In genomic region chr3:115784739-115785571, GRCh38 we compare ENCODE assay signal across 8 cellular contexts.
A peak's percentile ranks its signal among the peaks of the same experiment; 100 is the strongest.
DNase-seq lines count a peak whose midpoint lies in the region; ATAC-seq and TF ChIP-seq lines count a peak whose summit lies in the region.

No MANE protein-coding gene starts in this region.

- H3K4me2 ChIP-seq in SU-DHL-6 (ENCODE audit: low read depth, low read length, poor library complexity, severe bottlenecking) = peak overlapping the region; percentile 62

- 6% methylated on average over 11 of the region's 11 CpGs for WGBS in esophagus muscularis mucosa

- no peaks in the 10 kb centered on the region for H3K79me2 ChIP-seq in SU-DHL-6 (ENCODE audit: insufficient read depth, low read length)

- H3K4me1 ChIP-seq in esophagus muscularis mucosa = peaks cover 5 to 24% (median 14%) of the 10 kb centered on the region in 4 donors
- H3K4me1 ChIP-seq in neutrophil (ENCODE audit: control insufficient read depth in 1 of 2, insufficient read depth in 1 of 2, low read depth in 1 of 2, low read length in 1 of 2) = peaks cover 4 to 14% of the 10 kb centered on the region in 2 experiments

- ATAC-seq in GM19324 (IDR thresholded peaks at IDR 0.05; ENCODE audit: low FRiP score, unreplicated experiment) (peak; percentile 1), GM19467 (IDR thresholded peaks at IDR 0.05; ENCODE audit: unreplicated experiment) (no peak)

- H3K4me3 ChIP-seq in SU-DHL-6 (ENCODE audit: insufficient read depth, low read length, poor library complexity, severe bottlenecking) (peak overlapping the region; percentile 35), esophagus muscularis mucosa (peak overlapping the region; percentile 69 to 87 (median 73)), neutrophil (ENCODE audit: low read depth in 1 of 2, low read length in 1 of 2) (peak overlapping the region; percentile 53 to 64)

- no peaks in the 10 kb centered on the region for H3K27me3 ChIP-seq in SU-DHL-6 (ENCODE audit: low read length)
- no peaks in the 10 kb centered on the region for H3K27me3 ChIP-seq in esophagus muscularis mucosa
- peaks cover 65% of the 10 kb centered on the region for H3K27me3 ChIP-seq in neutrophil

- H3K36me3 ChIP-seq in SU-DHL-6 (ENCODE audit: low read length) (no peaks in the 10 kb centered on the region), esophagus muscularis mucosa (no peaks in the 10 kb centered on the region), neutrophil (no peaks in the 10 kb centered on the region)

- DNase-seq in esophagus muscularis mucosa (ENCODE audit: extremely low spot score) = no peak
- no peak for DNase-seq in cerebellar nuclear complex (lab: John Stamatoyannopoulos, UW)
- no peak for DNase-seq in AML-193 (lab: John Stamatoyannopoulos, UW)

- peak; percentile 43 for TF ChIP-seq CTCF in 22Rv1 (IDR thresholded peaks at IDR 0.05)
- TF ChIP-seq CTCF in SU-DHL-6 (IDR thresholded peaks at IDR 0.05; ENCODE audit: insufficient read depth, low read length, poor library complexity, severe bottlenecking) = no peak
- no peak for TF ChIP-seq CTCF in esophagus muscularis mucosa (IDR thresholded peaks at IDR 0.05)
- TF ChIP-seq CTCF in neutrophil (IDR thresholded peaks at IDR 0.05) = no peak

- no peak for TF ChIP-seq EP300 in esophagus muscularis mucosa (IDR thresholded peaks at IDR 0.05)

- no peaks in the 10 kb centered on the region for H3F3A ChIP-seq in SU-DHL-6 (ENCODE audit: insufficient read depth)

- H3K9ac ChIP-seq in SU-DHL-6 (ENCODE audit: low read length) = peak overlapping the region; percentile 63

- peak overlapping the region; percentile 80 for H2AFZ ChIP-seq in SU-DHL-6 (ENCODE audit: low read depth, low read length, severe bottlenecking)

- intact Hi-C loops in esophagus muscularis mucosa (cut with DNase I) = loop anchor here (5.0 to 10.0 kb wide), 2 partner anchors 128 to 570 kb away; no protein-coding TSS in a partner anchor

- no peaks in the 10 kb centered on the region for H4K20me1 ChIP-seq in SU-DHL-6 (ENCODE audit: low read depth, low read length)

- H3K9me2 ChIP-seq in SU-DHL-6 (replicated peaks; ENCODE audit: insufficient read depth, low read length) = no peaks in the 10 kb centered on the region

- H3K27ac ChIP-seq in 22Rv1 (peak overlapping the region; percentile 92), SU-DHL-6 (ENCODE audit: low read depth, low read length) (no peak overlapping the region), esophagus muscularis mucosa (replicated peaks in 1 of 4) (peak overlapping the region; percentile 84 to 95 (median 90)), neutrophil (no peak overlapping the region)

- no peak for TF ChIP-seq POLR2A in esophagus muscularis mucosa (IDR thresholded peaks at IDR 0.05; ENCODE audit: low read depth)

- H3K9me3 ChIP-seq in SU-DHL-6 (ENCODE audit: insufficient read depth, low read length) = no peaks in the 10 kb centered on the region
- no peaks in the 10 kb centered on the region for H3K9me3 ChIP-seq in esophagus muscularis mucosa
- no peaks in the 10 kb centered on the region for H3K9me3 ChIP-seq in neutrophil

Comparison
In these comparisons a context has a peak if more than half of its experiments do, and no peak if none do; other contexts are left out.
1. H3K27ac ChIP-seq: peak in 22Rv1 (single experiment) and esophagus muscularis mucosa (4 of 4); none in SU-DHL-6 (single experiment) and neutrophil (single experiment).
2. Peak in every context shown above with its lines, with median percentiles within 50 percentile points of each other: H3K4me3 ChIP-seq.